9 cellular contexts compared by ENCODE assay signal in the genomic region with DNA sequence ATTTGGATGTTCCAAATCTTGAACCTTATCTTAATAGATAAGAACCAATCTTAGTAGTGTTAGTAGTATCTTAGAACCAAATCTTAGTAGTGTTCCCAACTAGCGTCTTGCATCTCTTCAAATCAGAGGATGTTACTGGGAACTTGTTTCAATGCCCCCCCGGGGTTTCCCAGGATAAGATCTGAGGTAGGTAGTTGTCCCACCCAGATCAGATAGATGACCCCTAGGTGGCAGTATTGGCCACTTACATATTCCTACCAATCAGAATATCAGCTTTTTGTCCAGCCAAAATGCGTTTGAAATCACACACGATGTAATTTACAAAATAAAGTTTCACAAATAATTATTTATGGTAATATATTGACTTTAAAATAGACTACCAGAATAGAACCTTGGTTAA.
A peak's percentile ranks its signal among the peaks of the same experiment; 100 is the strongest.
DNase-seq lines count a peak whose midpoint lies in the region; ATAC-seq, FAIRE-seq and TF ChIP-seq lines count a peak whose summit lies in the region.
"Had no signal": no experiment of that assay in that cellular context is flagged by ENCODE, and none has a peak within 500 bp of the region (broad histone marks: within the 10 kb centered on the region; RNA-seq: fewer than 3 reads in every experiment).

No MANE protein-coding gene starts in this region.

- peaks cover 0 to 4% (median 0%) of the 10 kb centered on the region in 11 donors for H3K9me3 ChIP-seq in heart right ventricle
- H3K9me3 ChIP-seq in right atrium auricular region: peaks cover 0 to 5% of the 10 kb centered on the region in 2 donors
- H3K9me3 ChIP-seq in adipocyte (ENCODE audit: control insufficient read depth, low read length): no peaks in the 10 kb centered on the region
- H3K9me3 ChIP-seq in small intestine (ENCODE audit: control insufficient read depth, low read depth): no peaks in the 10 kb centered on the region
- H3K9me3 ChIP-seq: thoracic aorta had no signal

- TF ChIP-seq CTCF in heart right ventricle (IDR thresholded peaks at IDR 0.05) (peak in 6 of 9 donors; percentile 17 to 54 (median 40)), right atrium auricular region (IDR thresholded peaks at IDR 0.05) (peak in 1 of 2 donors; percentile 22)

- ATAC-seq in heart right ventricle: no peak
- no peak for ATAC-seq in GM21526 (IDR thresholded peaks at IDR 0.05; ENCODE audit: low FRiP score, unreplicated experiment)

- H3K27me3 ChIP-seq in heart right ventricle (no peaks in the 10 kb centered on the region), right atrium auricular region (no peaks in the 10 kb centered on the region), adipocyte (replicated peaks; ENCODE audit: control insufficient read depth, insufficient read depth, low read length) (no peaks in the 10 kb centered on the region), small intestine (ENCODE audit: control insufficient read depth in 2 of 2, insufficient read depth in 2 of 2, low read length in 2 of 2) (no peaks in the 10 kb centered on the region)

- no peak for FAIRE-seq in small intestine (lab: Jason Lieb, UNC)

- H3K4me1 ChIP-seq in heart right ventricle: peaks cover 0 to 24% (median 0%) of the 10 kb centered on the region in 9 donors
- no peaks in the 10 kb centered on the region for H3K4me1 ChIP-seq in right atrium auricular region
- no peaks in the 10 kb centered on the region for H3K4me1 ChIP-seq in adipocyte (ENCODE audit: control insufficient read depth, insufficient read depth, low read length)
- no peaks in the 10 kb centered on the region for H3K4me1 ChIP-seq in small intestine (ENCODE audit: control insufficient read depth in 2 of 2, insufficient read depth in 1 of 2, low read depth in 1 of 2, low read length in 1 of 2)

- H3K27ac ChIP-seq in heart right ventricle (no peak overlapping the region), right atrium auricular region (no peak overlapping the region), small intestine (ENCODE audit: low read depth in 1 of 2, low read length in 1 of 2) (no peak overlapping the region)
- H3K27ac ChIP-seq: thoracic aorta had no signal

- intact Hi-C loops in heart right ventricle (cut with DNase I): loop anchor here in 1 of 10 donors (10.0 kb wide), 1 partner anchor 45 kb away; no protein-coding TSS in a partner anchor

- no peak overlapping the region for H3K9ac ChIP-seq in adipocyte (ENCODE audit: low read length)

- no peaks in the 10 kb centered on the region for H3K36me3 ChIP-seq in heart right ventricle
- no peaks in the 10 kb centered on the region for H3K36me3 ChIP-seq in right atrium auricular region
- no peaks in the 10 kb centered on the region for H3K36me3 ChIP-seq in adipocyte (ENCODE audit: control insufficient read depth, insufficient read depth, low read length, severe bottlenecking)
- no peaks in the 10 kb centered on the region for H3K36me3 ChIP-seq in small intestine (ENCODE audit: control insufficient read depth in 2 of 2, insufficient read depth in 2 of 2, low read length in 2 of 2)
- H3K36me3 ChIP-seq: thoracic aorta had no signal

- H3K4me3 ChIP-seq in heart right ventricle (no peak overlapping the region), right atrium auricular region (no peak overlapping the region), adipocyte (ENCODE audit: low read length) (no peak overlapping the region), small intestine (ENCODE audit: low read depth in 1 of 2, low read length in 2 of 2) (no peak overlapping the region)
- H3K4me3 ChIP-seq: thoracic aorta had no signal

- 57 to 58% methylated on average over 4 of the region's 4 CpGs for WGBS in heart right ventricle, 2 donors
- 53 to 59% (median 58%) methylated on average over 4 of the region's 4 CpGs for WGBS in small intestine, 3 donors

- DNase-seq in heart right ventricle: no peak
- DNase-seq in right atrium auricular region (ENCODE audit: low spot score): no peak
- DNase-seq in HS-5 (ENCODE audit: low read depth): peak; percentile 0
- DNase-seq in adipocyte (ENCODE audit: low read depth): peak; percentile 48
- DNase-seq in small intestine: peak; percentile 15
- DNase-seq in DMS153 (lab: John Stamatoyannopoulos, UW): no peak
- no peak for DNase-seq in NCI-H82 treated with DMSO at 0.1 percent for 48 hours (lab: John Stamatoyannopoulos, UW; ENCODE audit: unreplicated experiment)

Comparison
In these comparisons a context has a peak if more than half of its experiments do, and no peak if none do; other contexts are left out.
1. DNase-seq: peak in HS-5 (single experiment), adipocyte (single experiment) and small intestine (single experiment); none in heart right ventricle (0 of 2), right atrium auricular region (single experiment), DMS153 (single experiment) and NCI-H82 treated with DMSO at 0.1 percent for 48 hours (single experiment).